Comparison of ENCODE assay signal across 31 cellular contexts in genomic region chr18:65975536-65975935, GRCh38.
"Had no signal": no experiment of that assay in that cellular context is flagged by ENCODE, and none has a peak within 500 bp of the region (broad histone marks: within the 10 kb centered on the region; RNA-seq: fewer than 3 reads in every experiment).

No MANE protein-coding gene starts in this region.

- H3K36me3 Mint-ChIP-seq: activated naive CD8-positive, alpha-beta T cell treated with anti-CD3 and anti-CD28 coated beads for 36 hours had no signal

- H3K27me3 Mint-ChIP-seq: activated CD4-positive, alpha-beta T cell treated with anti-CD3 and anti-CD28 coated beads for 36 hours; activated naive CD8-positive, alpha-beta T cell treated with anti-CD3 and anti-CD28 coated beads for 36 hours; progenitor cell of endocrine pancreas had no signal

- H3K4me3 Mint-ChIP-seq: activated CD4-positive, alpha-beta T cell treated with anti-CD3 and anti-CD28 coated beads for 36 hours; activated naive CD8-positive, alpha-beta T cell treated with anti-CD3 and anti-CD28 coated beads for 36 hours; nephron had no signal

- H3K27ac ChIP-seq: brain microvascular endothelial cell, epithelial cell of prostate, esophagus squamous epithelium, heart right ventricle, left lung, lower lobe of right lung, neutrophil, ovary, right lobe of liver, skin epidermis, testis, transverse colon had no signal

- H3K9me3 Mint-ChIP-seq: activated naive CD8-positive, alpha-beta T cell treated with anti-CD3 and anti-CD28 coated beads for 36 hours; nephron had no signal

- H3K4me1 Mint-ChIP-seq: activated CD4-positive, alpha-beta T cell treated with anti-CD3 and anti-CD28 coated beads for 36 hours; activated naive CD8-positive, alpha-beta T cell treated with anti-CD3 and anti-CD28 coated beads for 36 hours had no signal

- DNase-seq: activated CD4-positive, alpha-beta T cell treated with anti-CD3 and anti-CD28 coated beads for 36 hours; activated CD4-positive, alpha-beta T cell treated with anti-CD3 and anti-CD28 coated beads, Interleukin-2, amount 50 U/mL, for 4 hours; activated CD4-positive, CD25-positive, alpha-beta regulatory T cell; activated effector memory CD4-positive, alpha-beta T cell treated with Interleukin-2 at 50 U/mL for 16 hours; activated naive CD4-positive, alpha-beta T cell treated with Interleukin-2 at 50 U/mL for 16 hours; activated naive CD8-positive, alpha-beta T cell treated with anti-CD3 and anti-CD28 coated beads for 36 hours; activated T-cell treated with anti-CD3 and anti-CD28 coated beads for 4 hours; amniotic stem cell; brain microvascular endothelial cell; central memory CD4-positive, alpha-beta T cell; dermis blood vessel endothelial cell; effector CD4-positive, alpha-beta T cell; esophagus squamous epithelium; foreskin melanocyte; heart right ventricle; lower lobe of right lung; mesenchymal stem cell; mucosa of descending colon; ovary; right lobe of liver; stimulated activated CD4-positive, alpha-beta T cell treated with anti-CD3 and anti-CD28 coated beads, Interleukin-12 subunit alpha, Interleukin-12 subunit beta, amount 100 ng/mL, for 4 hours; stimulated activated CD4-positive, alpha-beta T cell treated with anti-CD3 and anti-CD28 coated beads, Interleukin-4, amount 100 ng/mL, for 1 hour; stimulated activated naive CD8-positive, alpha-beta T cell treated with anti-CD3 and anti-CD28 coated beads, Interleukin-15, Interleukin-2, amounts not matched to agents 100 U/mL and 50 U/mL, for 24 hours; testis; transverse colon had no signal

- H3K27ac Mint-ChIP-seq: activated CD4-positive, alpha-beta T cell treated with anti-CD3 and anti-CD28 coated beads for 36 hours; activated naive CD8-positive, alpha-beta T cell treated with anti-CD3 and anti-CD28 coated beads for 36 hours; nephron; progenitor cell of endocrine pancreas had no signal
